In genomic region chr10:95056744-95057363, GRCh38 we compare ENCODE assay signal across 35 cellular contexts. TPM values are rescaled to one million over a fixed set of nuclear protein-coding genes. Genes with fewer than 3 reads are reported as not detected.
"Had no signal": no experiment of that assay in that cellular context is flagged by ENCODE, and none has a peak within 500 bp of the region (broad histone marks: within the 10 kb centered on the region; RNA-seq: fewer than 3 reads in every experiment).

No MANE protein-coding gene starts in this region.

- ATAC-seq: activated CD8-positive, alpha-beta T cell treated with anti-CD3 and anti-CD28 coated beads for 36 hours; activated naive CD4-positive, alpha-beta T cell treated with anti-CD3 and anti-CD28 coated beads, Interleukin-2, amount 50 U/mL, for 72 hours; activated T-cell treated with anti-CD3 and anti-CD28 coated beads, Interleukin-2, amount 50 U/mL, for 4 hours; activated T-cell treated with anti-CD3 and anti-CD28 coated beads, Interleukin-2, amount 50 U/mL, for 72 hours; activated T-helper 17 cell treated with anti-CD3 and anti-CD28 coated beads, Interleukin-2, amount 50 U/mL, for 72 hours; body of pancreas had no signal

- FAIRE-seq: astrocyte, TTC549 had no signal

- DNase-seq: activated B cell treated with CpG ODN at 0.5 μM for 24 hours; activated CD4-positive, alpha-beta memory T cell treated with anti-CD3 and anti-CD28 coated beads for 36 hours; activated CD4-positive, alpha-beta T cell treated with anti-CD3 and anti-CD28 coated beads for 4 hours; activated CD4-positive, alpha-beta T cell treated with anti-CD3 and anti-CD28 coated beads, Interleukin-2, amount 10 ng/mL, durations not matched to agents 24 days and 14 days; activated CD4-positive, alpha-beta T cell treated with anti-CD3 and anti-CD28 coated beads, Interleukin-2, amount 50 U/mL, for 1 hour; activated CD4-positive, alpha-beta T cell treated with anti-CD3 and anti-CD28 coated beads, Interleukin-2, amount 50 U/mL, for 4 hours; activated CD4-positive, CD25-positive, alpha-beta regulatory T cell treated with anti-CD3 and anti-CD28 coated beads, Interleukin-2, amount 50 U/mL, for 72 hours; activated CD8-positive, alpha-beta memory T cell treated with anti-CD3 and anti-CD28 coated beads, Interleukin-2, amount 50 U/mL, for 4 hours; activated CD8-positive, alpha-beta T cell treated with anti-CD3 and anti-CD28 coated beads for 36 hours; activated effector memory CD4-positive, alpha-beta T cell treated with anti-CD3 and anti-CD28 coated beads, Interleukin-2, amount 50 U/mL, for 16 hours; activated gamma-delta T cell treated with Interleukin-2 at 50 U/mL for 16 hours; activated naive CD4-positive, alpha-beta T cell; activated naive CD4-positive, alpha-beta T cell treated with anti-CD3 and anti-CD28 coated beads for 36 hours; activated naive CD4-positive, alpha-beta T cell treated with anti-CD3 and anti-CD28 coated beads, Interleukin-2, amount 50 U/mL, for 16 hours; activated naive CD8-positive, alpha-beta T cell treated with anti-CD3 and anti-CD28 coated beads for 36 hours; activated T-cell treated with anti-CD3 and anti-CD28 coated beads for 4 hours; activated T-cell treated with anti-CD3 and anti-CD28 coated beads, Interleukin-2, amount 50 U/mL, for 1 hour; activated T-cell treated with anti-CD3 and anti-CD28 coated beads, Interleukin-2, amount 50 U/mL, for 4 hours; activated T-cell treated with anti-CD3 and anti-CD28 coated beads, Interleukin-2, amount 50 U/mL, for 72 hours; adrenal gland; amniotic stem cell; aorta; body of pancreas; brain microvascular endothelial cell; central memory CD4-positive, alpha-beta T cell; T-helper 2 cell; T-helper 9 cell had no signal

- H3K4me1 ChIP-seq: adrenal gland, body of pancreas, breast epithelium had no signal

- H3K9me3 ChIP-seq: adrenal gland, body of pancreas, breast epithelium had no signal

- H3K4me3 ChIP-seq: adrenal gland, body of pancreas, breast epithelium had no signal

- H3K27me3 ChIP-seq: adrenal gland, body of pancreas, brain microvascular endothelial cell, breast epithelium had no signal

- H3K36me3 ChIP-seq: adrenal gland, brain microvascular endothelial cell, breast epithelium had no signal

- H3K27ac ChIP-seq: adrenal gland, body of pancreas, brain microvascular endothelial cell, breast epithelium, VCaP had no signal

RNA-seq across cellular contexts. Expression of gene CYP2C8, which starts 12.4 kb away (rescaled TPM):
- total RNA-seq: activated CD4-positive, alpha-beta memory T cell treated with anti-CD3 and anti-CD28 coated beads for 36 hours; activated CD4-positive, alpha-beta T cell treated with anti-CD3 and anti-CD28 coated beads, Interleukin-2, amount 10 ng/mL, durations not matched to agents 24 days and 14 days; activated naive CD4-positive, alpha-beta T cell treated with anti-CD3 and anti-CD28 coated beads for 36 hours; activated naive CD4-positive, alpha-beta T cell treated with anti-CD3 and anti-CD28 coated beads, Interleukin-2, amount 50 U/mL, for 72 hours; activated T-helper 1 cell treated with anti-CD3 and anti-CD28 coated beads, Interleukin-12 subunit alpha, Interleukin-12 subunit beta, Interleukin-2, Interleukin-4 antibody, amounts not matched to agents 30 ng/mL and 10 ng/mL and 1 ng/mL, durations not matched to agents 14 hours and 24 hours and 36 hours; cardiac septum had no signal
